8 cellular contexts compared by ENCODE assay signal in the genomic region with DNA sequence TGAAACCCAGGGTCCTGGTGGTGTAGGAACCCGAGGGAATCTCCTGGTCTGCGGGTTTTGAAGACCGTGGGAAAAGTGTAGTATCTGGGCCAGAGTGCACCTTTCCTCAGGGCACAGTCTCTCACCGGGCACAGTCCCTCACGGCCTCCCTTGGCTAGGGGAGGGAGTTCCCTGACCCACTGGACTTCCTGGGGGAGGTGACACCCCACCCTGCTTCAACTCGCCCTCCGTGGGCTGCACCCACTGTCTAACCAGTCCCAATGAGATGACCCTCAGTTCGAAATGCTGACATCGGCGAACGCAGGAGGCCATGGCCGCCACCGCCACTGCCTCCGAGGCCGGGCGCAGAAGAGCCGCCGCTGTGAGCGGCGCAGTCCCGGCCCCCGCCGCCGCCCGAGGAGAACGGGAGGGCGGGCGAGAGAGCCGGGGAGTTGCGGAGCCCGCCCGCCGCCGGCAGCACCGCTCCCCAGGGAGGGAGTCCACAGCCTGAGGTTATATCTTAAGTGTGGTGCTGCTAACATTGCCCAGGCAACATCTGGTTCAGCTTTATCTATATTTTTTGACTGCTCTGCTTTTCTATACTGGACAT.
DNase-seq lines count a peak whose midpoint lies in the region; ATAC-seq, FAIRE-seq and TF ChIP-seq lines count a peak whose summit lies in the region.
"Not testable (repeated sequence)": the region's sequence is repeated elsewhere in the genome, so short reads cannot be mapped to it uniquely, and the experiment has no call there.

No MANE protein-coding gene starts in this region.

- H4K20me1 ChIP-seq in GM23338 (replicated peaks; ENCODE audit: insufficient read depth); HepG2 (ENCODE audit: insufficient read depth, low read length): not testable (repeated sequence)

- ATAC-seq in GM23338: peak; percentile 34; the same call in 1 of the 3 replicates
- ATAC-seq in activated naive CD8-positive, alpha-beta T cell treated with anti-CD3 and anti-CD28 coated beads, Interleukin-2, amount 10 ng/mL, durations not matched to agents 7 days and 5 days (ENCODE audit: low read depth): peak; percentile 63
- ATAC-seq in effector memory CD8-positive, alpha-beta T cell (replicated peaks): peak; percentile 42
- ATAC-seq in Right ventricle myocardium inferior: peak; percentile 60
- ATAC-seq in right cardiac atrium: peak; percentile 62 to 75
- ATAC-seq in HepG2: peak; percentile 83
- ATAC-seq in natural killer cell treated with Interleukin-12 subunit alpha and Interleukin-12 subunit beta and Interleukin-15 and Interleukin-18, amount 100 ng/mL, for 72 hours: peak; percentile 56 to 65

- not testable (repeated sequence) for H3K4me3 Mint-ChIP-seq in GM23338; activated naive CD8-positive, alpha-beta T cell treated with anti-CD3 and anti-CD28 coated beads, Interleukin-2, amount 10 ng/mL, durations not matched to agents 7 days and 5 days; effector memory CD8-positive, alpha-beta T cell; natural killer cell treated with Interleukin-12 subunit alpha and Interleukin-12 subunit beta and Interleukin-15 and Interleukin-18, amount 100 ng/mL, for 72 hours

- H3K36me3 Mint-ChIP-seq in GM23338 (ENCODE audit: low read depth); activated naive CD8-positive, alpha-beta T cell treated with anti-CD3 and anti-CD28 coated beads, Interleukin-2, amount 10 ng/mL, durations not matched to agents 7 days and 5 days; effector memory CD8-positive, alpha-beta T cell (ENCODE audit: insufficient read depth); natural killer cell treated with Interleukin-12 subunit alpha and Interleukin-12 subunit beta and Interleukin-15 and Interleukin-18, amount 100 ng/mL, for 72 hours: not testable (repeated sequence)

- H3K9me3 Mint-ChIP-seq in GM23338: peaks cover 16% of the 10 kb centered on the region
- H3K9me3 Mint-ChIP-seq in activated naive CD8-positive, alpha-beta T cell treated with anti-CD3 and anti-CD28 coated beads, Interleukin-2, amount 10 ng/mL, durations not matched to agents 7 days and 5 days; effector memory CD8-positive, alpha-beta T cell; natural killer cell treated with Interleukin-12 subunit alpha and Interleukin-12 subunit beta and Interleukin-15 and Interleukin-18, amount 100 ng/mL, for 72 hours: not testable (repeated sequence)

- not testable (repeated sequence) for H3K27me3 Mint-ChIP-seq in GM23338 (ENCODE audit: insufficient read depth, low read depth, poor library complexity); activated naive CD8-positive, alpha-beta T cell treated with anti-CD3 and anti-CD28 coated beads, Interleukin-2, amount 10 ng/mL, durations not matched to agents 7 days and 5 days; effector memory CD8-positive, alpha-beta T cell; natural killer cell treated with Interleukin-12 subunit alpha and Interleukin-12 subunit beta and Interleukin-15 and Interleukin-18, amount 100 ng/mL, for 72 hours

- not testable (repeated sequence) for H3F3A ChIP-seq in GM23338 (replicated peaks; ENCODE audit: low read depth)

- not testable (repeated sequence) for H3K4me2 ChIP-seq in GM23338; HepG2 (ENCODE audit: low read depth, low read length)

- not testable (repeated sequence) for DNase-seq in GM23338 (ENCODE audit: low spot score); activated naive CD8-positive, alpha-beta T cell treated with anti-CD3 and anti-CD28 coated beads, Interleukin-2, amount 10 ng/mL, durations not matched to agents 7 days and 5 days; effector memory CD8-positive, alpha-beta T cell; Right ventricle myocardium inferior (ENCODE audit: missing footprints); HepG2 (ENCODE audit: low spot score)
- peak in 1 of 3 donors; percentile 20 for DNase-seq in right cardiac atrium
- DNase-seq in natural killer cell treated with Interleukin-12 subunit alpha and Interleukin-12 subunit beta and Interleukin-15 and Interleukin-18, amount 100 ng/mL, for 72 hours (ENCODE audit: low spot score): peak; percentile 39
- DNase-seq in spleen: peak; percentile 39

- not testable (repeated sequence) for H3K27ac Mint-ChIP-seq in GM23338; activated naive CD8-positive, alpha-beta T cell treated with anti-CD3 and anti-CD28 coated beads, Interleukin-2, amount 10 ng/mL, durations not matched to agents 7 days and 5 days; effector memory CD8-positive, alpha-beta T cell; natural killer cell treated with Interleukin-12 subunit alpha and Interleukin-12 subunit beta and Interleukin-15 and Interleukin-18, amount 100 ng/mL, for 72 hours

- CTCF ChIA-PET in HepG2 (lab: Yijun Ruan, JAX; ENCODE audit: low intra/inter-chr PET ratio, low total read pairs): not testable (repeated sequence)

- H3K4me1 Mint-ChIP-seq in GM23338; activated naive CD8-positive, alpha-beta T cell treated with anti-CD3 and anti-CD28 coated beads, Interleukin-2, amount 10 ng/mL, durations not matched to agents 7 days and 5 days; effector memory CD8-positive, alpha-beta T cell (ENCODE audit: low read depth in 2 of 2); natural killer cell treated with Interleukin-12 subunit alpha and Interleukin-12 subunit beta and Interleukin-15 and Interleukin-18, amount 100 ng/mL, for 72 hours (ENCODE audit: low read depth in 2 of 2): not testable (repeated sequence)

- BruUV-seq in HepG2 (replicated peaks; lab: Mats Ljungman, UMichigan): not testable (repeated sequence)

- not testable (repeated sequence) for H3K9ac ChIP-seq in HepG2 (ENCODE audit: insufficient read depth, low read depth, low read length)

- not testable (repeated sequence) for TF ChIP-seq RAD21 in HepG2 (CRISPR knock-in tag; IDR thresholded peaks at IDR 0.05)

- not testable (repeated sequence) for TF ChIP-seq CTCF in GM23338 (conservative IDR thresholded peaks at IDR 0.05; ENCODE audit: low read depth in 2 of 2); HepG2 (CRISPR knock-in tag; IDR thresholded peaks at IDR 0.05); spleen (IDR thresholded peaks at IDR 0.05 in 8 of 11, conservative IDR thresholded peaks at IDR 0.05 in 3 of 11)

- not testable (repeated sequence) for H3K79me2 ChIP-seq in GM23338 (replicated peaks; ENCODE audit: insufficient read depth); HepG2 (ENCODE audit: insufficient read depth, low read length)

- H3K4me1 ChIP-seq in GM23338 (ENCODE audit: insufficient read depth); right cardiac atrium (ENCODE audit: control insufficient read depth, insufficient read depth, low read length); HepG2 (ENCODE audit: insufficient read depth, low read length); spleen: not testable (repeated sequence)

- in situ Hi-C loops in HepG2 (cut with HindIII; ENCODE audit: extremely low pct_ligation_motif_present, low pct_unique_long_range_greater_than_20kb): not testable (repeated sequence)

- 38% methylated on average over 10 of the region's 35 CpGs for WGBS in right cardiac atrium
- WGBS in HepG2 (ENCODE audit: low lambda C conversion rate): 12% methylated on average over 8 of the region's 35 CpGs
- 30 to 74% (median 58%) methylated on average over 5 to 13 of the region's 35 CpGs for WGBS in spleen, 5 donors

- not testable (repeated sequence) for H3K9me3 ChIP-seq in right cardiac atrium (ENCODE audit: control insufficient read depth, low read length); HepG2 (ENCODE audit: low read length); spleen

- not testable (repeated sequence) for TF ChIP-seq EP300 in HepG2 (IDR thresholded peaks at IDR 0.05; ENCODE audit: low read depth in 2 of 2, low read length in 2 of 2); HepG2 (CRISPR knock-in tag; IDR thresholded peaks at IDR 0.05; ENCODE audit: borderline replicate concordance)

- H3K4me3 ChIP-seq in GM23338; right cardiac atrium (ENCODE audit: low read length); HepG2 (replicated peaks in 1 of 3; ENCODE audit: insufficient read depth in 1 of 3, low read depth in 2 of 3, low read length in 3 of 3); spleen: not testable (repeated sequence)

- not testable (repeated sequence) for TF ChIP-seq POLR2A in HepG2 (IDR thresholded peaks at IDR 0.05; ENCODE audit: insufficient read depth in 1 of 2, low read depth in 2 of 2, low read length in 2 of 2); spleen (IDR thresholded peaks at IDR 0.05)

- H3K9me2 ChIP-seq in GM23338 (ENCODE audit: insufficient read depth): not testable (repeated sequence)

- H3K36me3 ChIP-seq in GM23338 (ENCODE audit: insufficient read depth); HepG2 (replicated peaks in 1 of 2; ENCODE audit: control insufficient read depth in 1 of 2, insufficient read depth in 2 of 2, low read length in 2 of 2); spleen: not testable (repeated sequence)

- H2AFZ ChIP-seq in GM23338; HepG2 (ENCODE audit: low read length): not testable (repeated sequence)

- FAIRE-seq in HepG2 (lab: Jason Lieb, UNC): not testable (repeated sequence)

- H3K27me3 ChIP-seq in GM23338 (ENCODE audit: insufficient read depth); right cardiac atrium (ENCODE audit: control insufficient read depth, insufficient read depth); HepG2 (ENCODE audit: control insufficient read depth in 1 of 2, insufficient read depth in 2 of 2, low read length in 2 of 2); spleen (replicated peaks in 1 of 7): not testable (repeated sequence)

- POLR2A ChIA-PET in activated naive CD8-positive, alpha-beta T cell treated with anti-CD3 and anti-CD28 coated beads, Interleukin-2, amount 10 ng/mL, durations not matched to agents 7 days and 5 days (lab: Charles Lee); HepG2 (lab: Yijun Ruan, JAX): not testable (repeated sequence)

- intact Hi-C loops in Right ventricle myocardium inferior (cut with DNase I); right cardiac atrium (cut with DNase I); HepG2 (cut with micrococcal nuclease; ENCODE audit: unreplicated experiment); spleen (cut with DNase I; ENCODE audit: low total_unique reads): not testable (repeated sequence)

- H3K27ac ChIP-seq in GM23338 (ENCODE audit: low read depth); right cardiac atrium (ENCODE audit: low read length); HepG2 (ENCODE audit: extremely low read length, insufficient read depth, low read length); spleen: not testable (repeated sequence)
